Comparison of ENCODE assay signal across 21 cellular contexts in the genomic region with DNA sequence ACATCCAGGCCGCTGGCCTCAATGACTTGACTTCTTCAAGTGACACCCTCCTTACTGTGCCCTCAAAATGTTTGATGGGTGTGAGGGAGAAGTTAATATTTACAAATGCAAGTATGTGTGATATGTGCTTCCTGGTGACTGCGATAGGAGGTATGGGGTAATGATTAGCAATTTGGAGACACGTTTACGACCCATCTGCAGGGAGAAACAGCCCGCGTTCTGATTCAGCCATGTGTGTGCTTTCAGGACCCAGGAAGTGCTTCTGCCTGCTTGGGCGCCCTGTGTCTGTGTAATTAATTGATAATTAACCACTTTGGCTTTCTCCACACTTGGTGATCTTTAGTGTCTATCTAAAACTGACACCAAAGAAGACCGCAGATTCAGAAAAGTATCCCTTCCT. TPM values are rescaled to one million over a fixed set of nuclear protein-coding genes. Genes with fewer than 3 reads are reported as not detected.
DNase-seq lines count a peak whose midpoint lies in the region; ATAC-seq and TF ChIP-seq lines count a peak whose summit lies in the region.
"Had no signal": no experiment of that assay in that cellular context is flagged by ENCODE, and none has a peak within 500 bp of the region (broad histone marks: within the 10 kb centered on the region; RNA-seq: fewer than 3 reads in every experiment).

No MANE protein-coding gene starts in this region.

- H3K9ac ChIP-seq in IMR-90 (ENCODE audit: low read depth, low read length) = no peak overlapping the region

- H2BK5ac ChIP-seq in IMR-90 (ENCODE audit: low read depth, low read length, poor library complexity, severe bottlenecking) = no peak overlapping the region

- H3K4ac ChIP-seq in IMR-90 (ENCODE audit: low read depth, low read length) = no peak overlapping the region

- no peak overlapping the region for H2AK5ac ChIP-seq in IMR-90 (ENCODE audit: low read depth, low read length)

- in situ Hi-C loops in IMR-90 (cut with MboI; ENCODE audit: low sequenced_read_pairs) = no loop called here

- H3K27me3 ChIP-seq in IMR-90 (ENCODE audit: control insufficient read depth, insufficient read depth, low read length) = no peaks in the 10 kb centered on the region
- H3K27me3 ChIP-seq: sigmoid colon, thyroid gland had no signal

- CTCF ChIA-PET in IMR-90 (lab: Yijun Ruan, JAX) = interaction anchor here (0.8 kb wide), 1 partner anchor 118 kb away, joined by 3 read pairs; no protein-coding TSS in a partner anchor

- H3K14ac ChIP-seq in IMR-90 (replicated peaks; ENCODE audit: low read depth, low read length) = no peak overlapping the region

- no peak overlapping the region for H3K56ac ChIP-seq in IMR-90 (ENCODE audit: extremely low read depth, insufficient read depth, low read length)

- peaks cover 4% of the 10 kb centered on the region for H4K20me1 ChIP-seq in IMR-90 (ENCODE audit: insufficient read depth, low read length)

- H4K91ac ChIP-seq in IMR-90 (ENCODE audit: insufficient read depth, low read depth, low read length) = no peak overlapping the region

- dilution Hi-C loops in IMR-90 (cut with HindIII; ENCODE audit: low sequenced_read_pairs, unreplicated experiment) = no loop called here

- H2AK9ac ChIP-seq in IMR-90 (replicated peaks; ENCODE audit: low read depth, low read length, poor library complexity) = no peak overlapping the region

- no peak for TF ChIP-seq POLR2A in IMR-90 (IDR thresholded peaks at IDR 0.05; ENCODE audit: low read depth, low read length)

- no peaks in the 10 kb centered on the region for H3K9me3 ChIP-seq in IMR-90 (ENCODE audit: control insufficient read depth, insufficient read depth, low read length)
- H3K9me3 ChIP-seq: sigmoid colon, thyroid gland had no signal

- peaks cover 3 to 4% of the 10 kb centered on the region in 2 experiments; a peak in 2 of 4 replicates for H3K79me1 ChIP-seq in IMR-90 (ENCODE audit: low read depth in 1 of 2, low read length in 2 of 2)

- peaks cover 18% of the 10 kb centered on the region; the same call in 1 of the 2 replicates for H3K9me1 ChIP-seq in IMR-90 (ENCODE audit: insufficient read depth, low read length)

- peaks cover 53% of the 10 kb centered on the region for H3K36me3 ChIP-seq in IMR-90 (ENCODE audit: control insufficient read depth, insufficient read depth, low read length)

- no peak for TF ChIP-seq RAD21 in IMR-90 (IDR thresholded peaks at IDR 0.05; ENCODE audit: low read length)

- no peak overlapping the region for H2BK120ac ChIP-seq in IMR-90 (ENCODE audit: low read depth, low read length)

- H3K18ac ChIP-seq in IMR-90 (ENCODE audit: low read depth, low read length) = no peak overlapping the region

- H3K23ac ChIP-seq in IMR-90 (ENCODE audit: low read depth, low read length) = no peak overlapping the region

- no peaks in the 10 kb centered on the region for H3K4me1 ChIP-seq in IMR-90 (ENCODE audit: control insufficient read depth, insufficient read depth, low read length)
- H3K4me1 ChIP-seq: sigmoid colon, thyroid gland had no signal

- WGBS in IMR-90 (ENCODE audit: extremely low coverage in 2 of 2, insufficient read length in 1 of 2), 2 experiments = no CpG with 5 or more reads among the region's 8 CpGs

- intact Hi-C loops in IMR-90 (cut with micrococcal nuclease) (no loop called here), head of caudate nucleus (cut with DNase I) (no loop called here)

- POLR2A ChIA-PET in IMR-90 (lab: Charles Lee; ENCODE audit: unreplicated experiment) = no interaction called here

- H2AFZ ChIP-seq in IMR-90 (replicated peaks; ENCODE audit: low read length, poor library complexity) = no peak overlapping the region

- DNase-seq in IMR-90 = no peak
- DNase-seq in kidney glomerular epithelial cell (lab: John Stamatoyannopoulos, UW) = peak; percentile 97
- peak; percentile 99 for DNase-seq in renal cortical epithelial cell (ENCODE audit: low read depth)
- no peak for DNase-seq in head of caudate nucleus
- DNase-seq in SKM-1 (lab: John Stamatoyannopoulos, UW; ENCODE audit: unreplicated experiment) = no peak
- DNase-seq: activated CD4-positive, alpha-beta T cell treated with anti-CD3 and anti-CD28 coated beads, Interleukin-2, amount 10 ng/mL, durations not matched to agents 24 days and 14 days; COR-L47; erythroblast; foreskin melanocyte; HFFc6; NCI-H1092 treated with DMSO at 0.1 percent for 48 hours; NCI-H2107; NCI-H526; sigmoid colon; stimulated activated naive CD4-positive, alpha-beta T cell; thyroid gland had no signal

- no peak overlapping the region for H3K4me3 ChIP-seq in IMR-90 (ENCODE audit: insufficient read depth, low read depth, low read length)
- H3K4me3 ChIP-seq: lung, sigmoid colon, thyroid gland had no signal

- H3K27ac ChIP-seq in IMR-90 (ENCODE audit: insufficient read depth, low read length) = no peak overlapping the region
- H3K27ac ChIP-seq: sigmoid colon, thyroid gland had no signal

- H4K8ac ChIP-seq in IMR-90 (ENCODE audit: low read depth in 2 of 2, low read length in 2 of 2) = no peak overlapping the region

- no peak overlapping the region for H4K5ac ChIP-seq in IMR-90 (ENCODE audit: low read depth, low read length)

- no peak overlapping the region for H2BK20ac ChIP-seq in IMR-90 (ENCODE audit: low read depth, low read length)

- H3K4me2 ChIP-seq in IMR-90 (ENCODE audit: low read depth, low read length) = no peak overlapping the region

- no peak for TF ChIP-seq CTCF in IMR-90 (conservative IDR thresholded peaks at IDR 0.05; ENCODE audit: low read depth, low read length)

- BruUV-seq in IMR-90 (replicated peaks; lab: Mats Ljungman, UMichigan) = no TSS peak

- H2BK15ac ChIP-seq in IMR-90 (ENCODE audit: low read depth, low read length) = no peak overlapping the region

- ATAC-seq in GM19025 (IDR thresholded peaks at IDR 0.05; ENCODE audit: low read depth, unreplicated experiment) = peak; percentile 55
- ATAC-seq in IMR-90 (ENCODE audit: low read depth) = peak; percentile 35
- no peak for ATAC-seq in HG03159 (IDR thresholded peaks at IDR 0.05; ENCODE audit: unreplicated experiment)
- ATAC-seq: activated T-helper 17 cell treated with anti-CD3 and anti-CD28 coated beads, Interleukin-2, amount 50 U/mL, for 72 hours; Right ventricle myocardium inferior had no signal

TF ChIP-seq in IMR-90, 13 proteins besides CTCF, POLR2A, EP300 and RAD21:
- TF ChIP-seq, protein P1, sequence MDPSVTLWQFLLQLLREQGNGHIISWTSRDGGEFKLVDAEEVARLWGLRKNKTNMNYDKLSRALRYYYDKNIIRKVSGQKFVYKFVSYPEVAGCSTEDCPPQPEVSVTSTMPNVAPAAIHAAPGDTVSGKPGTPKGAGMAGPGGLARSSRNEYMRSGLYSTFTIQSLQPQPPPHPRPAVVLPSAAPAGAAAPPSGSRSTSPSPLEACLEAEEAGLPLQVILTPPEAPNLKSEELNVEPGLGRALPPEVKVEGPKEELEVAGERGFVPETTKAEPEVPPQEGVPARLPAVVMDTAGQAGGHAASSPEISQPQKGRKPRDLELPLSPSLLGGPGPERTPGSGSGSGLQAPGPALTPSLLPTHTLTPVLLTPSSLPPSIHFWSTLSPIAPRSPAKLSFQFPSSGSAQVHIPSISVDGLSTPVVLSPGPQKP (IDR thresholded peaks at IDR 0.05; ENCODE audit: borderline replicate concordance, low read depth, low read length) = no peak
- TF ChIP-seq, protein P2, sequence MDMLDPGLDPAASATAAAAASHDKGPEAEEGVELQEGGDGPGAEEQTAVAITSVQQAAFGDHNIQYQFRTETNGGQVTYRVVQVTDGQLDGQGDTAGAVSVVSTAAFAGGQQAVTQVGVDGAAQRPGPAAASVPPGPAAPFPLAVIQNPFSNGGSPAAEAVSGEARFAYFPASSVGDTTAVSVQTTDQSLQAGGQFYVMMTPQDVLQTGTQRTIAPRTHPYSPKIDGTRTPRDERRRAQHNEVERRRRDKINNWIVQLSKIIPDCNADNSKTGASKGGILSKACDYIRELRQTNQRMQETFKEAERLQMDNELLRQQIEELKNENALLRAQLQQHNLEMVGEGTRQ (IDR thresholded peaks at IDR 0.05; ENCODE audit: low read depth, low read length) = no peak
- TF ChIP-seq MXI1 (IDR thresholded peaks at IDR 0.05; ENCODE audit: borderline replicate concordance, low read depth, low read length) = no peak
- TF ChIP-seq SMC3 (IDR thresholded peaks at IDR 0.05; ENCODE audit: low read depth, low read length) = no peak
- TF ChIP-seq CEBPB (IDR thresholded peaks at IDR 0.05; ENCODE audit: low read depth, low read length) = no peak
- TF ChIP-seq RCOR1 (IDR thresholded peaks at IDR 0.05; ENCODE audit: insufficient replicate concordance, low read length) = no peak
- no peak for TF ChIP-seq CHD1 (IDR thresholded peaks at IDR 0.05; ENCODE audit: low read depth, low read length)
- no peak for TF ChIP-seq MAZ (IDR thresholded peaks at IDR 0.05; ENCODE audit: borderline replicate concordance, low read depth, low read length)
- no peak for TF ChIP-seq RFX5 (IDR thresholded peaks at IDR 0.05; ENCODE audit: low read depth, low read length)
- no peak for TF ChIP-seq MAFK (IDR thresholded peaks at IDR 0.05; ENCODE audit: low read depth, low read length)

RNA-seq across cellular contexts. Expression of a gene that starts 25.0 kb away (rescaled TPM):
- 9.7 and 9.9 TPM in 2 replicates for total RNA-seq in IMR-90 (2012; rRNA removed)
- polyA plus RNA-seq in IMR-90 (2012; rRNA removed) = 37.2 and 40.2 TPM in 2 replicates
- polyA plus RNA-seq in IMR-90 (2012; cell fraction: cytosol; rRNA removed) = 25.7 and 34.3 TPM in 2 replicates
- polyA plus RNA-seq in IMR-90 (2012; cell fraction: nucleus; rRNA removed; ENCODE audit: low replicate concordance) = 30.5 and 36.1 TPM in 2 replicates
- total RNA-seq in renal cortical epithelial cell = 27.8 and 56.9 TPM in 2 replicates

Comparison
In these comparisons a context has a peak if more than half of its experiments do, and no peak if none do; other contexts are left out.
1. DNase-seq: peak in kidney glomerular epithelial cell (single experiment) and renal cortical epithelial cell (single experiment); none in IMR-90 (single experiment), head of caudate nucleus (0 of 42) and SKM-1 (single experiment).